ENCODE assay signal across 24 cellular contexts in the genomic region with DNA sequence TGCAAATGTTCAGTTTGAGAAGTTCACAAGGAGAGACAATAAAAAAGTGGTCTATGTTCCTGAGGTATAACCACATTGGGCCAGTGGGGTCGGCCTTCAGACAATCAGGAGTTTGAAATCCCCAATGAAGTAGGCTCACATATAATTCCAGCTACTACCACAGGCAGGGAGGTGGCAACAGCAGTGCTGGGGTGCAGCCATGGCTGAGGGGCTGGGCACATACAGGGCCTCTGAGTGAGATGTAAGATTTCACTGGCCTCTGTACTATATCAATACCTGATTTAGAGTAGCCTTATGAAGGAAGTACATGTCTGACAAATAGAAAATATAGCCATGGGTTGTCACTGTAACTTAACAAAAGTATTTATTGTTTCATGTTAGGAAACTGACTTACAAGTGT.
"Had no signal": no experiment of that assay in that cellular context is flagged by ENCODE, and none has a peak within 500 bp of the region (broad histone marks: within the 10 kb centered on the region; RNA-seq: fewer than 3 reads in every experiment).

No MANE protein-coding gene starts in this region.

- H3K36me3 ChIP-seq: esophagus muscularis mucosa, gastroesophageal sphincter, heart left ventricle, left lung, lower lobe of right lung had no signal

- H3K4me3 ChIP-seq: coronary artery, dorsolateral prefrontal cortex, esophagus muscularis mucosa, gastroesophageal sphincter, heart left ventricle, hepatocyte, left lung, lower lobe of right lung, mucosa of descending colon had no signal

- H3K27ac Mint-ChIP-seq: immature natural killer cell, mesothelial cell of epicardium had no signal

- H3K27ac ChIP-seq: coronary artery, dorsolateral prefrontal cortex, esophagus muscularis mucosa, foreskin keratinocyte, gastroesophageal sphincter, heart left ventricle, hepatocyte, left lung, lower lobe of right lung had no signal

- H3K27me3 ChIP-seq: dorsolateral prefrontal cortex, esophagus muscularis mucosa, foreskin keratinocyte, gastroesophageal sphincter, heart left ventricle, hepatocyte, left lung had no signal

- DNase-seq: dermis blood vessel endothelial cell; dorsolateral prefrontal cortex; effector CD4-positive, alpha-beta T cell; effector memory CD4-positive, alpha-beta T cell; foreskin keratinocyte; heart left ventricle; hypothalamus; immature natural killer cell; islet precursor cell; left cardiac atrium; left ventricle myocardium superior; lower lobe of right lung; mucosa of descending colon; naive B cell; naive thymus-derived CD8-positive, alpha-beta T cell had no signal

- H3K9me3 ChIP-seq: esophagus muscularis mucosa, gastroesophageal sphincter, heart left ventricle, left lung, lower lobe of right lung, mucosa of descending colon had no signal

- ATAC-seq: foreskin keratinocyte; gastroesophageal sphincter; heart left ventricle; left cardiac atrium; left lung; left ventricle myocardium superior; lower lobe of right lung; mucosa of descending colon; naive thymus-derived CD8-positive, alpha-beta T cell had no signal

- H3K4me3 Mint-ChIP-seq: immature natural killer cell; mesothelial cell of epicardium; naive B cell; naive thymus-derived CD8-positive, alpha-beta T cell had no signal

- H3K9me3 Mint-ChIP-seq: immature natural killer cell; naive B cell; naive thymus-derived CD8-positive, alpha-beta T cell had no signal

- H3K4me1 Mint-ChIP-seq: immature natural killer cell, naive B cell had no signal

- H3K27me3 Mint-ChIP-seq: naive B cell; naive thymus-derived CD8-positive, alpha-beta T cell had no signal

- H3K4me2 ChIP-seq: hepatocyte had no signal

- FAIRE-seq: colon, endothelial cell of umbilical vein, frontal cortex had no signal

- H3K79me2 ChIP-seq: hepatocyte had no signal

- H3K4me1 ChIP-seq: foreskin keratinocyte, left lung, lower lobe of right lung had no signal
